In the genomic region with DNA sequence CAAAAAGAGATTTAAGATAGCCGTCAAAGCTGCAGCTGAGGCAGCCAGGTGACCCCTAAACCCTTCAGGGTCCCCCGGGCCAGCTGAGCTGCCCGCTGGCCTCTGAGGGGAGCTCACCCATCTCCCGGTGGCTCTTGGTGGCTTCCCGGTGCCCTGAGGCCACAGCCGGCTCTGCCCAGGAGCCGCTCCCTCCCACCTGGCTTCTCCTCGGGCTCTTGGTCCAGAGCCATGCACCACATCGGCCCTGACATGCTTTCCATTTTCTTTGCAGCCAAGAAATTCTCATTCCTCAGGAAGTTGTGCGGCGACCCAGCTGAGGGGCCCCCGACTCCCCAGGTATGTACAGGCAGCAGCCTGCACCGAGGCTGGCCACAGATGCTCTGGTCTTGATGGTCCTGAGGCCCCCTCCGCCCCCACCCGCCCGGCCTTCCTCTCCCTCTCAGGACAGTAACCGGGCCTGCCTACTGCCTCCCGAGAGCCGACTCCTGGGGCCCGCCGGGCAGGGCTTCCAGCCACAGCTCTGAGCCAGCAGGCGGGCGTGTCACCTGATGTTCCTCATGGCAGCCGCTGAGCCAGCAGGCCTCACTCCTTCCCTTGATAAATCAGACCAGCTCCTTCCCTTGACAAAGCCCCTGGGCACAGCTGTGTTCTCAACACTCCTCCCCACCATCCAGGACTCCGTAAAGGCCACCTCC, we compare ENCODE assay signal across 1 cellular context.
A peak's percentile ranks its signal among the peaks of the same experiment; 100 is the strongest.
TF ChIP-seq lines count a peak whose summit lies in the region.

No MANE protein-coding gene starts in this region.

TF ChIP-seq in K562, 482 proteins besides CTCF, POLR2A, EP300 and RAD21:
- TF ChIP-seq SIRT6 (IDR thresholded peaks at IDR 0.05; ENCODE audit: low read depth, low read length) = no peak
- TF ChIP-seq ZFP36 (IDR thresholded peaks at IDR 0.05; ENCODE audit: low read depth, low read length, partially characterized antibody) = peak; percentile 25
- TF ChIP-seq SRSF7 (optimal IDR thresholded peaks at IDR 0.05; ENCODE audit: low read depth, low read length) = no peak
- TF ChIP-seq SMARCC2 (IDR thresholded peaks at IDR 0.05; ENCODE audit: low read depth) = no peak
